8 cellular contexts compared by ENCODE assay signal in the genomic region with DNA sequence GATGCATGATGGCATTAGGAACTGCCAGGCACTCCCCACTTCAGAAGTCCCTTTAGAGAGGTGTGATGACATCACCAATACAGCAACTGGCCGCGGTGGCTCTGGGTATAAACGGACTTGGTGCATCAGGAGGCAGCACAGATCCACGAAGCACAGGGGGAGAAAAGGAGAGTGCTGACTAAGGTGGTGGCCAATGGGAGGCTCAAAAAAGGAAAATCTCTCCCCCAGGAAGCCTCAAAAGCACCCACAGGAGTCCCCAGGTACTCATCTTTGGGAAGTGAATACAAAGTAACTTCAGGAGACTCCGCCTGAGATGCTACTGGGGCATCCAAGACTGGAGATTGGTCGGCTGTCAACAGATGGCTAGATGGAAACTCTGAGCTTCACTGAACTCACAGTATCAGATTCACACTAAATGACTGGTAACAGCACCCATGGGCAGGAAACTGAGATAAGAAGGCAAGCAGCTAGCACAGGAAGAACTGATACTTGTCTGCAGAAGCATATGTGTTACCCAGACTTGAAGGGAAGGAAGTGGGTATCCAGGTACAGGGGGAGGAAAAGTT. TPM values are rescaled to one million over a fixed set of nuclear protein-coding genes. Genes with fewer than 3 reads are reported as not detected.
DNase-seq lines count a peak whose midpoint lies in the region; ATAC-seq and TF ChIP-seq lines count a peak whose summit lies in the region.

No MANE protein-coding gene starts in this region.

- H3K27me3 ChIP-seq in mesenchymal stem cell (ENCODE audit: control insufficient read depth in 1 of 2, insufficient read depth in 1 of 2, low read length in 2 of 2) (no peaks in the 10 kb centered on the region), PC-3 (ENCODE audit: low read length) (no peaks in the 10 kb centered on the region)

- no peak overlapping the region for H3K27ac Mint-ChIP-seq in progenitor cell of endocrine pancreas

- no peak overlapping the region for H3K9ac ChIP-seq in mesenchymal stem cell (ENCODE audit: low read length)
- no peak overlapping the region for H3K9ac ChIP-seq in PC-3 (ENCODE audit: low read length)

- H2BK5ac ChIP-seq in mesenchymal stem cell (ENCODE audit: low read depth, low read length, poor library complexity, severe bottlenecking) = no peak overlapping the region

- no peak overlapping the region for H3K23ac ChIP-seq in mesenchymal stem cell (ENCODE audit: low read length in 2 of 2)

- no peak overlapping the region for H3K4me3 Mint-ChIP-seq in progenitor cell of endocrine pancreas (ENCODE audit: low read depth)

- peaks cover 24% of the 10 kb centered on the region for H3K79me1 ChIP-seq in mesenchymal stem cell (replicated peaks; ENCODE audit: low read length, poor library complexity, severe bottlenecking)

- no peaks in the 10 kb centered on the region for H3K9me2 ChIP-seq in PC-3 (replicated peaks; ENCODE audit: low read length)

- H3K36me3 ChIP-seq in mesenchymal stem cell (ENCODE audit: control insufficient read depth in 1 of 2, insufficient read depth in 2 of 2, low read depth in 1 of 2, low read length in 2 of 2) (peaks cover 5 to 7% of the 10 kb centered on the region in 2 experiments), PC-3 (ENCODE audit: low read depth, low read length) (no peaks in the 10 kb centered on the region)

- no peak overlapping the region for H3K4ac ChIP-seq in mesenchymal stem cell (ENCODE audit: low read depth in 1 of 2, low read length in 2 of 2)

- no peaks in the 10 kb centered on the region for H3K79me2 ChIP-seq in PC-3 (ENCODE audit: low read length)

- no peak overlapping the region for H2BK12ac ChIP-seq in mesenchymal stem cell (ENCODE audit: low read length in 2 of 2)

- peaks cover 4% of the 10 kb centered on the region for H3K4me1 Mint-ChIP-seq in progenitor cell of endocrine pancreas (ENCODE audit: low read depth)

- H3K4me2 ChIP-seq in mesenchymal stem cell (ENCODE audit: low read length, poor library complexity, severe bottlenecking) (no peak overlapping the region), PC-3 (ENCODE audit: low read length) (no peak overlapping the region)

- no peak overlapping the region for H4K8ac ChIP-seq in mesenchymal stem cell (ENCODE audit: low read length)

- no peaks in the 10 kb centered on the region for H4K20me1 ChIP-seq in PC-3 (ENCODE audit: low read length)

- no peak overlapping the region for H3K4me3 ChIP-seq in mesenchymal stem cell (ENCODE audit: insufficient read depth in 1 of 2, low read depth in 1 of 2, low read length in 2 of 2)
- H3K4me3 ChIP-seq in PC-3 (ENCODE audit: low read length) = no peak overlapping the region

- no peaks in the 10 kb centered on the region for H3K27me3 Mint-ChIP-seq in progenitor cell of endocrine pancreas

- H3K14ac ChIP-seq in mesenchymal stem cell (ENCODE audit: low read length in 2 of 2) = no peak overlapping the region

- no peaks in the 10 kb centered on the region for H3F3A ChIP-seq in PC-3 (ENCODE audit: low read length, unreplicated experiment)

- CTCF ChIA-PET in PC-3 (lab: Charles Lee) = no interaction called here

- intact Hi-C loops in PC-3 (cut with micrococcal nuclease) = no loop called here

- TF ChIP-seq CTCF in progenitor cell of endocrine pancreas (IDR thresholded peaks at IDR 0.05; ENCODE audit: unreplicated experiment) = no peak
- no peak for TF ChIP-seq CTCF in PC-3 (conservative IDR thresholded peaks at IDR 0.05; ENCODE audit: low read depth, low read length)

- POLR2A ChIA-PET in PC-3 (lab: Charles Lee; ENCODE audit: unreplicated experiment) = no interaction called here

- peaks cover 11% of the 10 kb centered on the region for H3K9me3 Mint-ChIP-seq in progenitor cell of endocrine pancreas (ENCODE audit: low read depth)

- H3K4me1 ChIP-seq in mesenchymal stem cell (ENCODE audit: control insufficient read depth, insufficient read depth, low read depth, low read length) (peaks cover 11% of the 10 kb centered on the region), PC-3 (ENCODE audit: insufficient read depth, low read length) (no peaks in the 10 kb centered on the region)

- H3K27ac ChIP-seq in mesenchymal stem cell (ENCODE audit: low read length, poor library complexity, severe bottlenecking) = no peak overlapping the region
- no peak overlapping the region for H3K27ac ChIP-seq in PC-3 (ENCODE audit: low read length)

- peak; percentile 90 for ATAC-seq in GM18858 (IDR thresholded peaks at IDR 0.05; ENCODE audit: unreplicated experiment)
- ATAC-seq in HG02943 (IDR thresholded peaks at IDR 0.05; ENCODE audit: low read depth, unreplicated experiment) = peak; percentile 82
- no peak for ATAC-seq in PC-3

- H3K9me3 ChIP-seq in mesenchymal stem cell (ENCODE audit: control insufficient read depth, low read length) (no peaks in the 10 kb centered on the region), PC-3 (ENCODE audit: low read length) (no peaks in the 10 kb centered on the region)

- DNase-seq in activated CD4-positive, alpha-beta T cell treated with anti-CD3 and anti-CD28 coated beads for 4 hours = peak; percentile 56
- DNase-seq in mesenchymal stem cell (no peak), GM19240 (ENCODE audit: insufficient read length, low spot score) (no peak), NCI-H82 (lab: John Stamatoyannopoulos, UW) (no peak), progenitor cell of endocrine pancreas (ENCODE audit: low spot score, unreplicated experiment) (no peak), PC-3 (no peak)

- H2AFZ ChIP-seq in mesenchymal stem cell (ENCODE audit: low read depth, low read length) (no peak overlapping the region), PC-3 (ENCODE audit: low read length) (no peak overlapping the region)

- no peak overlapping the region for H2BK120ac ChIP-seq in mesenchymal stem cell (ENCODE audit: low read depth, low read length)

- 95% methylated on average over 5 of the region's 6 CpGs for WGBS in mesenchymal stem cell

- no peak overlapping the region for H2BK15ac ChIP-seq in mesenchymal stem cell (ENCODE audit: low read depth, poor library complexity, severe bottlenecking)

- no TSS peak for BruUV-seq in PC-3 (replicated peaks; lab: Mats Ljungman, UMichigan)

- H4K91ac ChIP-seq in mesenchymal stem cell (ENCODE audit: low read length) = no peak overlapping the region

- H3K18ac ChIP-seq in mesenchymal stem cell (ENCODE audit: low read depth in 1 of 2, low read length in 2 of 2) = no peak overlapping the region

- H2AK5ac ChIP-seq in mesenchymal stem cell (ENCODE audit: low read length, severe bottlenecking) = peak overlapping the region; percentile 41

- peaks cover 17% of the 10 kb centered on the region for H3K36me3 Mint-ChIP-seq in progenitor cell of endocrine pancreas (ENCODE audit: insufficient read depth)

RNA-seq across cellular contexts. Expression of a gene that starts 7.6 kb away (rescaled TPM):
- polyA plus RNA-seq in mesenchymal stem cell (2013, experiment 1 of 2) = 7.9 TPM
- polyA plus RNA-seq in mesenchymal stem cell (2013, experiment 2 of 2) = 7.9 TPM
- total RNA-seq in progenitor cell of endocrine pancreas = 6.6 and 7.8 TPM in 2 replicates
- total RNA-seq in PC-3 (2014; rRNA removed) = 1.5 and 2.0 TPM in 2 replicates

Comparison
In these comparisons a context has a peak if more than half of its experiments do, and no peak if none do; other contexts are left out.
1. DNase-seq: peak in activated CD4-positive, alpha-beta T cell treated with anti-CD3 and anti-CD28 coated beads for 4 hours (2 of 2); none in mesenchymal stem cell (single experiment), GM19240 (single experiment), NCI-H82 (single experiment), progenitor cell of endocrine pancreas (single experiment) and PC-3 (single experiment).